1 cellular context compared by ENCODE assay signal in genomic region chr1:32763221-32763620, GRCh38.
TF ChIP-seq lines count a peak whose summit lies in the region.

No MANE protein-coding gene starts in this region.

TF ChIP-seq in GM23338, 12 proteins besides CTCF, POLR2A, EP300 and RAD21 (continued from another document):
- TF ChIP-seq ZNF462 (CRISPR knock-in tag; IDR thresholded peaks at IDR 0.05) (no peak), ETS1 (IDR thresholded peaks at IDR 0.05) (no peak), EZH2 (IDR thresholded peaks at IDR 0.05; ENCODE audit: low read depth, unreplicated experiment) (no peak)
